In the genomic region with DNA sequence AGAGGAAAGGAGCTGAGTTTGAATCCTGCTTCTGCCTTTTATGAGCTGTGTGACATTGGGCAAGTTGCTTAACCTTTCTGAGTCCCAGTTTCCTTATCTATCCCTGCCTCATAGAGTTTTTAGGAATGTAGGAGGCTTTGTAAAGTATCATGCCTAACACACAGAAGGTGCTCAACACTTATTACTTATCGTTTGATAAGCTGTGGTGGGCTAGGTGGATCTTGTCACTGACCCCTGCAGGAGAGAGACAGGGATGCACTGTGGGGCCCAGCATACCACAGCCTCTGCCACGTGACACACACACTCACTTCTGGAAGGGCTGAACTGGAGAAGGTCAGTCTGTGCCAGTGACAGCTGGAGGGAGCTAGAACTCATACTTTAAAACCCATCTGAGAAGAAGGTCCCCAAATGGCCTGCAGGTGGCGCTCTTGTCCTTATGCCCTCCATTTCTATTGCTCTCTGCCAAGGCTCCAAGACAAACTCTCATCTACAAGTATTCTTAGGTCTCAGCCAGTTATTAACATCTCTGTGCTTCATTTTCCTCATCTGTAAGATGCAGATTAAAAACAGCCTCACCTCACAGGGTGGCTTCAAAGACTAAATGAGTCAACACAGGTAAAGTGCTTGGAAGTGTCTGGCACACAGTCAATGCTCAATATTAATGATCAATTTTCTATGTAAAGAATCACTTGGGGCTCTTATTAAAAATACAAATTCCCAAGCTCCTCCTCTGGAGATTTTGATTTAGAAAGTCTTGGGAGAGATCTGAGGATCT, we compare ENCODE assay signal across 1 cellular context.
TF ChIP-seq lines count a peak whose summit lies in the region.

No MANE protein-coding gene starts in this region.

TF ChIP-seq in K562, 482 proteins besides CTCF, POLR2A, EP300 and RAD21 (continued from another document and continues in another):
- TF ChIP-seq, protein P1, sequence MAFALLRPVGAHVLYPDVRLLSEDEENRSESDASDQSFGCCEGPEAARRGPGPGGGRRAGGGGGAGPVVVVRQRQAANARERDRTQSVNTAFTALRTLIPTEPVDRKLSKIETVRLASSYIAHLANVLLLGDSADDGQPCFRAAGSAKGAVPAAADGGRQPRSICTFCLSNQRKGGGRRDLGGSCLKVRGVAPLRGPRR (CRISPR knock-in tag; IDR thresholded peaks at IDR 0.05), result no peak
- TF ChIP-seq, protein P2, sequence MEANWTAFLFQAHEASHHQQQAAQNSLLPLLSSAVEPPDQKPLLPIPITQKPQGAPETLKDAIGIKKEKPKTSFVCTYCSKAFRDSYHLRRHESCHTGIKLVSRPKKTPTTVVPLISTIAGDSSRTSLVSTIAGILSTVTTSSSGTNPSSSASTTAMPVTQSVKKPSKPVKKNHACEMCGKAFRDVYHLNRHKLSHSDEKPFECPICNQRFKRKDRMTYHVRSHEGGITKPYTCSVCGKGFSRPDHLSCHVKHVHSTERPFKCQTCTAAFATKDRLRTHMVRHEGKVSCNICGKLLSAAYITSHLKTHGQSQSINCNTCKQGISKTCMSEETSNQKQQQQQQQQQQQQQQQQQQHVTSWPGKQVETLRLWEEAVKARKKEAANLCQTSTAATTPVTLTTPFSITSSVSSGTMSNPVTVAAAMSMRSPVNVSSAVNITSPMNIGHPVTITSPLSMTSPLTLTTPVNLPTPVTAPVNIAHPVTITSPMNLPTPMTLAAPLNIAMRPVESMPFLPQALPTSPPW (CRISPR knock-in tag; IDR thresholded peaks at IDR 0.05), result no peak
- TF ChIP-seq KDM4B (IDR thresholded peaks at IDR 0.05; ENCODE audit: borderline replicate concordance in 2 of 2, low read depth in 1 of 2), result no peak
- TF ChIP-seq RBBP5 (IDR thresholded peaks at IDR 0.05; ENCODE audit: borderline replicate concordance, insufficient read depth, low read length, poor library complexity, severe bottlenecking), result no peak
- TF ChIP-seq ZNF717 (CRISPR knock-in tag; IDR thresholded peaks at IDR 0.05), result no peak
- TF ChIP-seq ZNF12 (CRISPR knock-in tag; IDR thresholded peaks at IDR 0.05), result no peak
- no peak for TF ChIP-seq SMC3 (conservative IDR thresholded peaks at IDR 0.05; ENCODE audit: insufficient read depth, low read depth, low read length)
- TF ChIP-seq, protein P3, sequence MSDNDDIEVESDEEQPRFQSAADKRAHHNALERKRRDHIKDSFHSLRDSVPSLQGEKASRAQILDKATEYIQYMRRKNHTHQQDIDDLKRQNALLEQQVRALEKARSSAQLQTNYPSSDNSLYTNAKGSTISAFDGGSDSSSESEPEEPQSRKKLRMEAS (CRISPR knock-in tag; IDR thresholded peaks at IDR 0.05), result peak; percentile 89
- TF ChIP-seq, protein P4, sequence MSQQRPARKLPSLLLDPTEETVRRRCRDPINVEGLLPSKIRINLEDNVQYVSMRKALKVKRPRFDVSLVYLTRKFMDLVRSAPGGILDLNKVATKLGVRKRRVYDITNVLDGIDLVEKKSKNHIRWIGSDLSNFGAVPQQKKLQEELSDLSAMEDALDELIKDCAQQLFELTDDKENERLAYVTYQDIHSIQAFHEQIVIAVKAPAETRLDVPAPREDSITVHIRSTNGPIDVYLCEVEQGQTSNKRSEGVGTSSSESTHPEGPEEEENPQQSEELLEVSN (IDR thresholded peaks at IDR 0.05; ENCODE audit: borderline replicate concordance in 1 of 2, extremely low read depth in 1 of 2, insufficient read depth in 1 of 2, insufficient read length in 1 of 2, low read depth in 1 of 2, low read length in 1 of 2, poor library complexity in 1 of 2, severe bottlenecking in 1 of 2), result peak in 1 of 2 experiments; percentile 30
- TF ChIP-seq MYC (IDR thresholded peaks at IDR 0.05; ENCODE audit: low read depth, low read length), result peak; percentile 70
- no peak for TF ChIP-seq MYC (CRISPR knock-in tag; IDR thresholded peaks at IDR 0.05; ENCODE audit: borderline replicate concordance, low read depth)
- peak; percentile 65; the same call in 1 of the 2 replicates for TF ChIP-seq HDAC2 (IDR thresholded peaks at IDR 0.05)
- no peak for TF ChIP-seq EHMT2 (IDR thresholded peaks at IDR 0.05)
- TF ChIP-seq, protein P5, sequence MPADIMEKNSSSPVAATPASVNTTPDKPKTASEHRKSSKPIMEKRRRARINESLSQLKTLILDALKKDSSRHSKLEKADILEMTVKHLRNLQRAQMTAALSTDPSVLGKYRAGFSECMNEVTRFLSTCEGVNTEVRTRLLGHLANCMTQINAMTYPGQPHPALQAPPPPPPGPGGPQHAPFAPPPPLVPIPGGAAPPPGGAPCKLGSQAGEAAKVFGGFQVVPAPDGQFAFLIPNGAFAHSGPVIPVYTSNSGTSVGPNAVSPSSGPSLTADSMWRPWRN (IDR thresholded peaks at IDR 0.05; ENCODE audit: low read depth), result no peak
- TF ChIP-seq, protein P6, sequence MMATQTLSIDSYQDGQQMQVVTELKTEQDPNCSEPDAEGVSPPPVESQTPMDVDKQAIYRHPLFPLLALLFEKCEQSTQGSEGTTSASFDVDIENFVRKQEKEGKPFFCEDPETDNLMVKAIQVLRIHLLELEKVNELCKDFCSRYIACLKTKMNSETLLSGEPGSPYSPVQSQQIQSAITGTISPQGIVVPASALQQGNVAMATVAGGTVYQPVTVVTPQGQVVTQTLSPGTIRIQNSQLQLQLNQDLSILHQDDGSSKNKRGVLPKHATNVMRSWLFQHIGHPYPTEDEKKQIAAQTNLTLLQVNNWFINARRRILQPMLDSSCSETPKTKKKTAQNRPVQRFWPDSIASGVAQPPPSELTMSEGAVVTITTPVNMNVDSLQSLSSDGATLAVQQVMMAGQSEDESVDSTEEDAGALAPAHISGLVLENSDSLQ (IDR thresholded peaks at IDR 0.05), result peak; percentile 47
- TF ChIP-seq, protein P7, sequence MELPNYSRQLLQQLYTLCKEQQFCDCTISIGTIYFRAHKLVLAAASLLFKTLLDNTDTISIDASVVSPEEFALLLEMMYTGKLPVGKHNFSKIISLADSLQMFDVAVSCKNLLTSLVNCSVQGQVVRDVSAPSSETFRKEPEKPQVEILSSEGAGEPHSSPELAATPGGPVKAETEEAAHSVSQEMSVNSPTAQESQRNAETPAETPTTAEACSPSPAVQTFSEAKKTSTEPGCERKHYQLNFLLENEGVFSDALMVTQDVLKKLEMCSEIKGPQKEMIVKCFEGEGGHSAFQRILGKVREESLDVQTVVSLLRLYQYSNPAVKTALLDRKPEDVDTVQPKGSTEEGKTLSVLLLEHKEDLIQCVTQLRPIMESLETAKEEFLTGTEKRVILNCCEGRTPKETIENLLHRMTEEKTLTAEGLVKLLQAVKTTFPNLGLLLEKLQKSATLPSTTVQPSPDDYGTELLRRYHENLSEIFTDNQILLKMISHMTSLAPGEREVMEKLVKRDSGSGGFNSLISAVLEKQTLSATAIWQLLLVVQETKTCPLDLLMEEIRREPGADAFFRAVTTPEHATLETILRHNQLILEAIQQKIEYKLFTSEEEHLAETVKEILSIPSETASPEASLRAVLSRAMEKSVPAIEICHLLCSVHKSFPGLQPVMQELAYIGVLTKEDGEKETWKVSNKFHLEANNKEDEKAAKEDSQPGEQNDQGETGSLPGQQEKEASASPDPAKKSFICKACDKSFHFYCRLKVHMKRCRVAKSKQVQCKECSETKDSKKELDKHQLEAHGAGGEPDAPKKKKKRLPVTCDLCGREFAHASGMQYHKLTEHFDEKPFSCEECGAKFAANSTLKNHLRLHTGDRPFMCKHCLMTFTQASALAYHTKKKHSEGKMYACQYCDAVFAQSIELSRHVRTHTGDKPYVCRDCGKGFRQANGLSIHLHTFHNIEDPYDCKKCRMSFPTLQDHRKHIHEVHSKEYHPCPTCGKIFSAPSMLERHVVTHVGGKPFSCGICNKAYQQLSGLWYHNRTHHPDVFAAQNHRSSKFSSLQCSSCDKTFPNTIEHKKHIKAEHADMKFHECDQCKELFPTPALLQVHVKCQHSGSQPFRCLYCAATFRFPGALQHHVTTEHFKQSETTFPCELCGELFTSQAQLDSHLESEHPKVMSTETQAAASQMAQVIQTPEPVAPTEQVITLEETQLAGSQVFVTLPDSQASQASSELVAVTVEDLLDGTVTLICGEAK (IDR thresholded peaks at IDR 0.05), result no peak
- TF ChIP-seq, protein P7 (CRISPR knock-in tag; IDR thresholded peaks at IDR 0.05), result no peak
- TF ChIP-seq, protein P8, sequence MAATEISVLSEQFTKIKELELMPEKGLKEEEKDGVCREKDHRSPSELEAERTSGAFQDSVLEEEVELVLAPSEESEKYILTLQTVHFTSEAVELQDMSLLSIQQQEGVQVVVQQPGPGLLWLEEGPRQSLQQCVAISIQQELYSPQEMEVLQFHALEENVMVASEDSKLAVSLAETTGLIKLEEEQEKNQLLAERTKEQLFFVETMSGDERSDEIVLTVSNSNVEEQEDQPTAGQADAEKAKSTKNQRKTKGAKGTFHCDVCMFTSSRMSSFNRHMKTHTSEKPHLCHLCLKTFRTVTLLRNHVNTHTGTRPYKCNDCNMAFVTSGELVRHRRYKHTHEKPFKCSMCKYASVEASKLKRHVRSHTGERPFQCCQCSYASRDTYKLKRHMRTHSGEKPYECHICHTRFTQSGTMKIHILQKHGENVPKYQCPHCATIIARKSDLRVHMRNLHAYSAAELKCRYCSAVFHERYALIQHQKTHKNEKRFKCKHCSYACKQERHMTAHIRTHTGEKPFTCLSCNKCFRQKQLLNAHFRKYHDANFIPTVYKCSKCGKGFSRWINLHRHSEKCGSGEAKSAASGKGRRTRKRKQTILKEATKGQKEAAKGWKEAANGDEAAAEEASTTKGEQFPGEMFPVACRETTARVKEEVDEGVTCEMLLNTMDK (IDR thresholded peaks at IDR 0.05; ENCODE audit: borderline replicate concordance, insufficient read depth, low read depth, low read length, poor library complexity, severe bottlenecking), result peak; percentile 0
- TF ChIP-seq, protein P9, sequence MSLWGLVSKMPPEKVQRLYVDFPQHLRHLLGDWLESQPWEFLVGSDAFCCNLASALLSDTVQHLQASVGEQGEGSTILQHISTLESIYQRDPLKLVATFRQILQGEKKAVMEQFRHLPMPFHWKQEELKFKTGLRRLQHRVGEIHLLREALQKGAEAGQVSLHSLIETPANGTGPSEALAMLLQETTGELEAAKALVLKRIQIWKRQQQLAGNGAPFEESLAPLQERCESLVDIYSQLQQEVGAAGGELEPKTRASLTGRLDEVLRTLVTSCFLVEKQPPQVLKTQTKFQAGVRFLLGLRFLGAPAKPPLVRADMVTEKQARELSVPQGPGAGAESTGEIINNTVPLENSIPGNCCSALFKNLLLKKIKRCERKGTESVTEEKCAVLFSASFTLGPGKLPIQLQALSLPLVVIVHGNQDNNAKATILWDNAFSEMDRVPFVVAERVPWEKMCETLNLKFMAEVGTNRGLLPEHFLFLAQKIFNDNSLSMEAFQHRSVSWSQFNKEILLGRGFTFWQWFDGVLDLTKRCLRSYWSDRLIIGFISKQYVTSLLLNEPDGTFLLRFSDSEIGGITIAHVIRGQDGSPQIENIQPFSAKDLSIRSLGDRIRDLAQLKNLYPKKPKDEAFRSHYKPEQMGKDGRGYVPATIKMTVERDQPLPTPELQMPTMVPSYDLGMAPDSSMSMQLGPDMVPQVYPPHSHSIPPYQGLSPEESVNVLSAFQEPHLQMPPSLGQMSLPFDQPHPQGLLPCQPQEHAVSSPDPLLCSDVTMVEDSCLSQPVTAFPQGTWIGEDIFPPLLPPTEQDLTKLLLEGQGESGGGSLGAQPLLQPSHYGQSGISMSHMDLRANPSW (CRISPR knock-in tag; IDR thresholded peaks at IDR 0.05), result no peak
- TF ChIP-seq SMARCE1 (IDR thresholded peaks at IDR 0.05), result no peak
- peak; percentile 67 for TF ChIP-seq ZFP36 (IDR thresholded peaks at IDR 0.05; ENCODE audit: low read depth, low read length, partially characterized antibody)
- no peak for TF ChIP-seq DPF2 (IDR thresholded peaks at IDR 0.05)
- TF ChIP-seq TCF3 (CRISPR knock-in tag; IDR thresholded peaks at IDR 0.05), result no peak
- TF ChIP-seq, protein P10, sequence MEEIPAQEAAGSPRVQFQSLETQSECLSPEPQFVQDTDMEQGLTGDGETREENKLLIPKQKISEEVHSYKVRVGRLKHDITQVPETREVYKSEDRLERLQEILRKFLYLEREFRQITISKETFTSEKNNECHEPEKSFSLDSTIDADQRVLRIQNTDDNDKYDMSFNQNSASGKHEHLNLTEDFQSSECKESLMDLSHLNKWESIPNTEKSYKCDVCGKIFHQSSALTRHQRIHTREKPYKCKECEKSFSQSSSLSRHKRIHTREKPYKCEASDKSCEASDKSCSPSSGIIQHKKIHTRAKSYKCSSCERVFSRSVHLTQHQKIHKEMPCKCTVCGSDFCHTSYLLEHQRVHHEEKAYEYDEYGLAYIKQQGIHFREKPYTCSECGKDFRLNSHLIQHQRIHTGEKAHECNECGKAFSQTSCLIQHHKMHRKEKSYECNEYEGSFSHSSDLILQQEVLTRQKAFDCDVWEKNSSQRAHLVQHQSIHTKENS (CRISPR knock-in tag; IDR thresholded peaks at IDR 0.05), result no peak
- 0 out of 4 replicates have a peak, but pooled peaks of 1 of the 2 experiments have one; percentile 14 for TF ChIP-seq MAZ (CRISPR knock-in tag; conservative IDR thresholded peaks at IDR 0.05 in 1 of 2, IDR thresholded peaks at IDR 0.05 in 1 of 2)
- peak; percentile 30; the same call in 1 of the 2 replicates for TF ChIP-seq TEAD4 (IDR thresholded peaks at IDR 0.05; ENCODE audit: low read length)
- TF ChIP-seq TEAD4 (CRISPR knock-in tag; IDR thresholded peaks at IDR 0.05; ENCODE audit: borderline replicate concordance), result no peak
- TF ChIP-seq MCM5 (IDR thresholded peaks at IDR 0.05; ENCODE audit: low read depth), result no peak
- TF ChIP-seq JUND (IDR thresholded peaks at IDR 0.05; ENCODE audit: borderline replicate concordance, low read depth, low read length), result peak; percentile 44; the same call in 1 of the 2 replicates
- TF ChIP-seq JUND (tag; IDR thresholded peaks at IDR 0.05; ENCODE audit: borderline replicate concordance, low read depth, low read length), result no peak
- no peak for TF ChIP-seq MIER1 (IDR thresholded peaks at IDR 0.05; ENCODE audit: low read depth)
- peak in 1 of 2 experiments; percentile 64; a peak in 1 of 4 replicates for TF ChIP-seq KDM1A (IDR thresholded peaks at IDR 0.05)
- no peak for TF ChIP-seq ZNF436 (CRISPR knock-in tag; IDR thresholded peaks at IDR 0.05)
- no peak for TF ChIP-seq SRSF7 (optimal IDR thresholded peaks at IDR 0.05; ENCODE audit: low read depth, low read length)
- TF ChIP-seq TEAD2 (tag; IDR thresholded peaks at IDR 0.05), result 0 out of 2 replicates have a peak, but pooled peaks have one; percentile 25
